Comparison of ENCODE assay signal across 1 cellular context in the genomic region with DNA sequence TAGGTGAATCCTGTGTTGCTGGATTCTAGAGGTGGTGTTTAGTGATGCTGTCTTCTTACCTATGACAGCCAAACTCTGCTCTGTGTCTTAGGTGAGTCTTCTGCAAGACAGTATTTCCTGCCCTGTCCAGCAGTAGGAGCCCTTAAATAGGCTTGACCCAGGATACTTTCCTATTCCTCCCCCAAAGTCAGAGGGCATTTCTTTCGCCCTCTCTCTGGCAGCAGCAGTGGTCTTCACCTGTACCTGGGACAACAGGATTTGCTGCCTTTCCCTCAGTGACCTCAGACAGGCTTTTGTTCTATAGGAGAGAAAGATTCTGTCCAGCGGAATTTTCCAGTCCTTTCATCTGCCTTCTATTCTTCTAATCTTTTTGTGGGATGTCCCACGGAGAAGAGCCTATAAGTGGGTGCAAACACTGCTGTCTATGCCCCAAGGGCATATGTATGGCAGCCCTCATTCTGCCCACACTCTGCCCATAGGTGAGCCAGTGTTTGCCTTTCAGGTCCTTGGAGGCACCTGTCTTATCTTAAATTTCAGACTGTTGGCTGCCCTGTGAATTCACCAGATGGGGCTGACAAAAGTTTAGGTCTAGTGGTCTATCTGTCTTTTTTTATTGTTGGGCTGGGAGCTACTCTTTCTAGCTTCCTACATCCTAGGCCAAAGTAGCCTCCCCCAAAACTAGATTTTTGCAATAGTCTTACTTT.
TF ChIP-seq lines count a peak whose summit lies in the region.

No MANE protein-coding gene starts in this region.

TF ChIP-seq in H1, 55 proteins besides CTCF, POLR2A, EP300 and RAD21:
- TF ChIP-seq CHD1 (IDR thresholded peaks at IDR 0.05; ENCODE audit: low read depth, low read length) = no peak
- no peak for TF ChIP-seq ASH2L (IDR thresholded peaks at IDR 0.05; ENCODE audit: low read length)
- TF ChIP-seq TCF12 (IDR thresholded peaks at IDR 0.05; ENCODE audit: low read depth, low read length) = no peak
- TF ChIP-seq SP2 (IDR thresholded peaks at IDR 0.05; ENCODE audit: low read length) = no peak
- TF ChIP-seq GTF2F1 (IDR thresholded peaks at IDR 0.05; ENCODE audit: borderline replicate concordance, low read depth, low read length) = no peak
- no peak for TF ChIP-seq TBP (IDR thresholded peaks at IDR 0.05; ENCODE audit: low read depth, low read length)
- no peak for TF ChIP-seq SUZ12 (IDR thresholded peaks at IDR 0.05; ENCODE audit: low read length)
- TF ChIP-seq, protein P1, sequence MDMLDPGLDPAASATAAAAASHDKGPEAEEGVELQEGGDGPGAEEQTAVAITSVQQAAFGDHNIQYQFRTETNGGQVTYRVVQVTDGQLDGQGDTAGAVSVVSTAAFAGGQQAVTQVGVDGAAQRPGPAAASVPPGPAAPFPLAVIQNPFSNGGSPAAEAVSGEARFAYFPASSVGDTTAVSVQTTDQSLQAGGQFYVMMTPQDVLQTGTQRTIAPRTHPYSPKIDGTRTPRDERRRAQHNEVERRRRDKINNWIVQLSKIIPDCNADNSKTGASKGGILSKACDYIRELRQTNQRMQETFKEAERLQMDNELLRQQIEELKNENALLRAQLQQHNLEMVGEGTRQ (IDR thresholded peaks at IDR 0.05; ENCODE audit: low read length) = no peak
- TF ChIP-seq SIRT6 (IDR thresholded peaks at IDR 0.05; ENCODE audit: low read length) = no peak
- TF ChIP-seq SAP30 (IDR thresholded peaks at IDR 0.05; ENCODE audit: insufficient read depth, insufficient replicate concordance, low read length) = no peak
- no peak for TF ChIP-seq JUND (IDR thresholded peaks at IDR 0.05; ENCODE audit: low read length)
- no peak for TF ChIP-seq TAF7 (optimal IDR thresholded peaks at IDR 0.05; ENCODE audit: borderline replicate concordance, low read depth, low read length)
- TF ChIP-seq, protein P2, sequence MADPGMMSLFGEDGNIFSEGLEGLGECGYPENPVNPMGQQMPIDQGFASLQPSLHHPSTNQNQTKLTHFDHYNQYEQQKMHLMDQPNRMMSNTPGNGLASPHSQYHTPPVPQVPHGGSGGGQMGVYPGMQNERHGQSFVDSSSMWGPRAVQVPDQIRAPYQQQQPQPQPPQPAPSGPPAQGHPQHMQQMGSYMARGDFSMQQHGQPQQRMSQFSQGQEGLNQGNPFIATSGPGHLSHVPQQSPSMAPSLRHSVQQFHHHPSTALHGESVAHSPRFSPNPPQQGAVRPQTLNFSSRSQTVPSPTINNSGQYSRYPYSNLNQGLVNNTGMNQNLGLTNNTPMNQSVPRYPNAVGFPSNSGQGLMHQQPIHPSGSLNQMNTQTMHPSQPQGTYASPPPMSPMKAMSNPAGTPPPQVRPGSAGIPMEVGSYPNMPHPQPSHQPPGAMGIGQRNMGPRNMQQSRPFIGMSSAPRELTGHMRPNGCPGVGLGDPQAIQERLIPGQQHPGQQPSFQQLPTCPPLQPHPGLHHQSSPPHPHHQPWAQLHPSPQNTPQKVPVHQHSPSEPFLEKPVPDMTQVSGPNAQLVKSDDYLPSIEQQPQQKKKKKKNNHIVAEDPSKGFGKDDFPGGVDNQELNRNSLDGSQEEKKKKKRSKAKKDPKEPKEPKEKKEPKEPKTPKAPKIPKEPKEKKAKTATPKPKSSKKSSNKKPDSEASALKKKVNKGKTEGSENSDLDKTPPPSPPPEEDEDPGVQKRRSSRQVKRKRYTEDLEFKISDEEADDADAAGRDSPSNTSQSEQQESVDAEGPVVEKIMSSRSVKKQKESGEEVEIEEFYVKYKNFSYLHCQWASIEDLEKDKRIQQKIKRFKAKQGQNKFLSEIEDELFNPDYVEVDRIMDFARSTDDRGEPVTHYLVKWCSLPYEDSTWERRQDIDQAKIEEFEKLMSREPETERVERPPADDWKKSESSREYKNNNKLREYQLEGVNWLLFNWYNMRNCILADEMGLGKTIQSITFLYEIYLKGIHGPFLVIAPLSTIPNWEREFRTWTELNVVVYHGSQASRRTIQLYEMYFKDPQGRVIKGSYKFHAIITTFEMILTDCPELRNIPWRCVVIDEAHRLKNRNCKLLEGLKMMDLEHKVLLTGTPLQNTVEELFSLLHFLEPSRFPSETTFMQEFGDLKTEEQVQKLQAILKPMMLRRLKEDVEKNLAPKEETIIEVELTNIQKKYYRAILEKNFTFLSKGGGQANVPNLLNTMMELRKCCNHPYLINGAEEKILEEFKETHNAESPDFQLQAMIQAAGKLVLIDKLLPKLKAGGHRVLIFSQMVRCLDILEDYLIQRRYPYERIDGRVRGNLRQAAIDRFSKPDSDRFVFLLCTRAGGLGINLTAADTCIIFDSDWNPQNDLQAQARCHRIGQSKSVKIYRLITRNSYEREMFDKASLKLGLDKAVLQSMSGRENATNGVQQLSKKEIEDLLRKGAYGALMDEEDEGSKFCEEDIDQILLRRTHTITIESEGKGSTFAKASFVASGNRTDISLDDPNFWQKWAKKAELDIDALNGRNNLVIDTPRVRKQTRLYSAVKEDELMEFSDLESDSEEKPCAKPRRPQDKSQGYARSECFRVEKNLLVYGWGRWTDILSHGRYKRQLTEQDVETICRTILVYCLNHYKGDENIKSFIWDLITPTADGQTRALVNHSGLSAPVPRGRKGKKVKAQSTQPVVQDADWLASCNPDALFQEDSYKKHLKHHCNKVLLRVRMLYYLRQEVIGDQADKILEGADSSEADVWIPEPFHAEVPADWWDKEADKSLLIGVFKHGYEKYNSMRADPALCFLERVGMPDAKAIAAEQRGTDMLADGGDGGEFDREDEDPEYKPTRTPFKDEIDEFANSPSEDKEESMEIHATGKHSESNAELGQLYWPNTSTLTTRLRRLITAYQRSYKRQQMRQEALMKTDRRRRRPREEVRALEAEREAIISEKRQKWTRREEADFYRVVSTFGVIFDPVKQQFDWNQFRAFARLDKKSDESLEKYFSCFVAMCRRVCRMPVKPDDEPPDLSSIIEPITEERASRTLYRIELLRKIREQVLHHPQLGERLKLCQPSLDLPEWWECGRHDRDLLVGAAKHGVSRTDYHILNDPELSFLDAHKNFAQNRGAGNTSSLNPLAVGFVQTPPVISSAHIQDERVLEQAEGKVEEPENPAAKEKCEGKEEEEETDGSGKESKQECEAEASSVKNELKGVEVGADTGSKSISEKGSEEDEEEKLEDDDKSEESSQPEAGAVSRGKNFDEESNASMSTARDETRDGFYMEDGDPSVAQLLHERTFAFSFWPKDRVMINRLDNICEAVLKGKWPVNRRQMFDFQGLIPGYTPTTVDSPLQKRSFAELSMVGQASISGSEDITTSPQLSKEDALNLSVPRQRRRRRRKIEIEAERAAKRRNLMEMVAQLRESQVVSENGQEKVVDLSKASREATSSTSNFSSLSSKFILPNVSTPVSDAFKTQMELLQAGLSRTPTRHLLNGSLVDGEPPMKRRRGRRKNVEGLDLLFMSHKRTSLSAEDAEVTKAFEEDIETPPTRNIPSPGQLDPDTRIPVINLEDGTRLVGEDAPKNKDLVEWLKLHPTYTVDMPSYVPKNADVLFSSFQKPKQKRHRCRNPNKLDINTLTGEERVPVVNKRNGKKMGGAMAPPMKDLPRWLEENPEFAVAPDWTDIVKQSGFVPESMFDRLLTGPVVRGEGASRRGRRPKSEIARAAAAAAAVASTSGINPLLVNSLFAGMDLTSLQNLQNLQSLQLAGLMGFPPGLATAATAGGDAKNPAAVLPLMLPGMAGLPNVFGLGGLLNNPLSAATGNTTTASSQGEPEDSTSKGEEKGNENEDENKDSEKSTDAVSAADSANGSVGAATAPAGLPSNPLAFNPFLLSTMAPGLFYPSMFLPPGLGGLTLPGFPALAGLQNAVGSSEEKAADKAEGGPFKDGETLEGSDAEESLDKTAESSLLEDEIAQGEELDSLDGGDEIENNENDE (IDR thresholded peaks at IDR 0.05; ENCODE audit: insufficient replicate concordance, low read length) = no peak
- TF ChIP-seq EGR1 (IDR thresholded peaks at IDR 0.05; ENCODE audit: borderline replicate concordance, low read depth, low read length) = no peak
- TF ChIP-seq SIN3A (conservative IDR thresholded peaks at IDR 0.05 in 1 of 2, IDR thresholded peaks at IDR 0.05 in 1 of 2; ENCODE audit: low read depth in 1 of 2, low read length in 2 of 2) = no peak
- no peak for TF ChIP-seq CEBPB (IDR thresholded peaks at IDR 0.05; ENCODE audit: low read depth, low read length)
- no peak for TF ChIP-seq GABPA (IDR thresholded peaks at IDR 0.05; ENCODE audit: borderline replicate concordance, insufficient read depth, low read length)
